In the genomic region with DNA sequence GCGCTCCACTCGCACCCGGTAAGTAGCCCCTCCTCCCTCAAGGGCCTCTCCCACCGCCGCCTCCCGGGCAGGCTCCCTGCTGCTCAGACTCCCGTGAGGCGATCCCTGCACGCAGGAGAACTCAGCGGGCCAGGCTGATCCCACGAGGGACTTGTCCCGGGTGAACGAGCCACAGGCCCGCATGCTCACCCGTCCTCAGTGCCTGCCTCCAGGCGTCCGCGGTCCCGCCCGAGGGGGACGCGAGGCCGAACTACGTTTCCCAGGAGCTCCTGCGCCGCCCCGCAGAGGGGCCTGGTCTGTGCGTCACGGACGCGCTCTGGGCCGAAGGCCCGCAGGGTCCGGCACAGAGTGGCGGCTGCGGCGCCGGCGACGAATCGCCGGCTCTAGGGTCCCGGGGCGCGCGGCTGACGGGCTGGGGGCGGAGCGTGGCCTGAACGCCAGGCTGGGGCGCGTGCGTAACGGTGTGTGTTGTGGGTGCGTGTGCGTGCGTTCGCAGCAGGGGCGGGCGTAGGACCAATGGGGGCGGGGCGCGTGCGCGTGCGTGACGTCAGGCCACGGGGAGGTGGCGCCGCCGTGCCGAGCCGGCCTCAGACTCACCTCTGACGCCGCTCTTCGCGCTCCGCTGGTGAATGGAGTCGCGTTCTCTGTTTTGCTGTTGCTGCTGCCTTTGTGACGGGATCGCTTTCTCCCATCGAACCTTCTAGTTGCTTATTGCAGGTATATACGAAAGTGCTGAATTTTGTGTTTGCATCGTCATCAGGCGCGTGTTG, we compare ENCODE assay signal across 1 cellular context.
A peak's percentile ranks its signal among the peaks of the same experiment; 100 is the strongest.
TF ChIP-seq lines count a peak whose summit lies in the region.

Gene ZNF10 (plus strand): TSS at position 590 of the 770 bp plus-strand sequence. CDS start 13,866 bp downstream, outside the sequence.
Gene ZNF891 (minus strand): TSS at position 237 of the 770 bp plus-strand sequence. CDS start 8,356 bp downstream, outside the sequence.

TF ChIP-seq in K562, 482 proteins besides CTCF, POLR2A, EP300 and RAD21 (continued from another document and continues in another):
- TF ChIP-seq, protein P1, sequence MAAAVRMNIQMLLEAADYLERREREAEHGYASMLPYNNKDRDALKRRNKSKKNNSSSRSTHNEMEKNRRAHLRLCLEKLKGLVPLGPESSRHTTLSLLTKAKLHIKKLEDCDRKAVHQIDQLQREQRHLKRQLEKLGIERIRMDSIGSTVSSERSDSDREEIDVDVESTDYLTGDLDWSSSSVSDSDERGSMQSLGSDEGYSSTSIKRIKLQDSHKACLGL (CRISPR knock-in tag; IDR thresholded peaks at IDR 0.05; ENCODE audit: borderline replicate concordance, poor library complexity, severe bottlenecking), result no peak
- TF ChIP-seq KDM2B (CRISPR knock-in tag; IDR thresholded peaks at IDR 0.05), result peak; percentile 62; the same call in 1 of the 2 replicates
- no peak for TF ChIP-seq HOMEZ (CRISPR knock-in tag; IDR thresholded peaks at IDR 0.05)
- TF ChIP-seq HNRNPK (IDR thresholded peaks at IDR 0.05; ENCODE audit: low read depth, low read length, poor library complexity, severe bottlenecking), result no peak
- TF ChIP-seq HINFP (tag; conservative IDR thresholded peaks at IDR 0.05; ENCODE audit: low read depth), result peak; percentile 54; the same call in 1 of the 2 replicates
- no peak for TF ChIP-seq PTBP1 (IDR thresholded peaks at IDR 0.05; ENCODE audit: low read depth, low read length)
- peak; percentile 49; the same call in 1 of the 2 replicates for TF ChIP-seq SOX6 (IDR thresholded peaks at IDR 0.05)
- TF ChIP-seq, protein P2, sequence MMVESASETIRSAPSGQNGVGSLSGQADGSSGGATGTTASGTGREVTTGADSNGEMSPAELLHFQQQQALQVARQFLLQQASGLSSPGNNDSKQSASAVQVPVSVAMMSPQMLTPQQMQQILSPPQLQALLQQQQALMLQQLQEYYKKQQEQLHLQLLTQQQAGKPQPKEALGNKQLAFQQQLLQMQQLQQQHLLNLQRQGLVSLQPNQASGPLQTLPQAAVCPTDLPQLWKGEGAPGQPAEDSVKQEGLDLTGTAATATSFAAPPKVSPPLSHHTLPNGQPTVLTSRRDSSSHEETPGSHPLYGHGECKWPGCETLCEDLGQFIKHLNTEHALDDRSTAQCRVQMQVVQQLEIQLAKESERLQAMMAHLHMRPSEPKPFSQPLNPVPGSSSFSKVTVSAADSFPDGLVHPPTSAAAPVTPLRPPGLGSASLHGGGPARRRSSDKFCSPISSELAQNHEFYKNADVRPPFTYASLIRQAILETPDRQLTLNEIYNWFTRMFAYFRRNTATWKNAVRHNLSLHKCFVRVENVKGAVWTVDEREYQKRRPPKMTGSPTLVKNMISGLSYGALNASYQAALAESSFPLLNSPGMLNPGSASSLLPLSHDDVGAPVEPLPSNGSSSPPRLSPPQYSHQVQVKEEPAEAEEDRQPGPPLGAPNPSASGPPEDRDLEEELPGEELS (CRISPR knock-in tag; IDR thresholded peaks at IDR 0.05; ENCODE audit: borderline replicate concordance), result 0 out of 2 replicates have a peak, but pooled peaks have one; percentile 46
- TF ChIP-seq, protein P3, sequence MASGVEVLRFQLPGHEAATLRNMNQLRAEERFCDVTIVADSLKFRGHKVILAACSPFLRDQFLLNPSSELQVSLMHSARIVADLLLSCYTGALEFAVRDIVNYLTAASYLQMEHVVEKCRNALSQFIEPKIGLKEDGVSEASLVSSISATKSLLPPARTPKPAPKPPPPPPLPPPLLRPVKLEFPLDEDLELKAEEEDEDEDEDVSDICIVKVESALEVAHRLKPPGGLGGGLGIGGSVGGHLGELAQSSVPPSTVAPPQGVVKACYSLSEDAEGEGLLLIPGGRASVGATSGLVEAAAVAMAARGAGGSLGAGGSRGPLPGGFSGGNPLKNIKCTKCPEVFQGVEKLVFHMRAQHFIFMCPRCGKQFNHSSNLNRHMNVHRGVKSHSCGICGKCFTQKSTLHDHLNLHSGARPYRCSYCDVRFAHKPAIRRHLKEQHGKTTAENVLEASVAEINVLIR (CRISPR knock-in tag; IDR thresholded peaks at IDR 0.05), result peak; percentile 87
- no peak for TF ChIP-seq ZNF512 (tag; IDR thresholded peaks at IDR 0.05)
- no peak for TF ChIP-seq DDX20 (tag; IDR thresholded peaks at IDR 0.05; ENCODE audit: low read depth)
- no peak for TF ChIP-seq MED1 (CRISPR knock-in tag; IDR thresholded peaks at IDR 0.05; ENCODE audit: borderline replicate concordance)
- TF ChIP-seq ZNF140 (CRISPR knock-in tag; IDR thresholded peaks at IDR 0.05), result no peak
- no peak for TF ChIP-seq POU5F1 (IDR thresholded peaks at IDR 0.05; ENCODE audit: borderline replicate concordance, low read depth, low read length, partially characterized antibody)
- peak; percentile 55; the same call in 1 of the 2 replicates for TF ChIP-seq ZNF583 (CRISPR knock-in tag; IDR thresholded peaks at IDR 0.05)
- TF ChIP-seq, protein P4, sequence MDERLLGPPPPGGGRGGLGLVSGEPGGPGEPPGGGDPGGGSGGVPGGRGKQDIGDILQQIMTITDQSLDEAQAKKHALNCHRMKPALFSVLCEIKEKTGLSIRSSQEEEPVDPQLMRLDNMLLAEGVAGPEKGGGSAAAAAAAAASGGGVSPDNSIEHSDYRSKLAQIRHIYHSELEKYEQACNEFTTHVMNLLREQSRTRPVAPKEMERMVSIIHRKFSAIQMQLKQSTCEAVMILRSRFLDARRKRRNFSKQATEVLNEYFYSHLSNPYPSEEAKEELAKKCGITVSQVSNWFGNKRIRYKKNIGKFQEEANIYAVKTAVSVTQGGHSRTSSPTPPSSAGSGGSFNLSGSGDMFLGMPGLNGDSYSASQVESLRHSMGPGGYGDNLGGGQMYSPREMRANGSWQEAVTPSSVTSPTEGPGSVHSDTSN (CRISPR knock-in tag; IDR thresholded peaks at IDR 0.05; ENCODE audit: low read depth), result no peak
- TF ChIP-seq, protein P4 (tag; conservative IDR thresholded peaks at IDR 0.05; ENCODE audit: low read depth), result no peak
- no peak for TF ChIP-seq NFXL1 (CRISPR knock-in tag; IDR thresholded peaks at IDR 0.05)
- TF ChIP-seq ZFP91 (CRISPR knock-in tag; IDR thresholded peaks at IDR 0.05), result no peak
- TF ChIP-seq ZFPM2 (CRISPR knock-in tag; IDR thresholded peaks at IDR 0.05), result no peak
- TF ChIP-seq ZNF41 (CRISPR knock-in tag; conservative IDR thresholded peaks at IDR 0.05), result no peak
- peak; percentile 87 for TF ChIP-seq HNRNPLL (IDR thresholded peaks at IDR 0.05; ENCODE audit: low read depth, low read length, poor library complexity, severe bottlenecking)
- 0 out of 2 replicates have a peak, but pooled peaks have one; percentile 10 for TF ChIP-seq FOXO4 (CRISPR knock-in tag; IDR thresholded peaks at IDR 0.05)
- TF ChIP-seq PATZ1 (CRISPR knock-in tag; IDR thresholded peaks at IDR 0.05; ENCODE audit: borderline replicate concordance), result no peak
- TF ChIP-seq JUNB (CRISPR knock-in tag; conservative IDR thresholded peaks at IDR 0.05), result no peak
- TF ChIP-seq, protein P5, sequence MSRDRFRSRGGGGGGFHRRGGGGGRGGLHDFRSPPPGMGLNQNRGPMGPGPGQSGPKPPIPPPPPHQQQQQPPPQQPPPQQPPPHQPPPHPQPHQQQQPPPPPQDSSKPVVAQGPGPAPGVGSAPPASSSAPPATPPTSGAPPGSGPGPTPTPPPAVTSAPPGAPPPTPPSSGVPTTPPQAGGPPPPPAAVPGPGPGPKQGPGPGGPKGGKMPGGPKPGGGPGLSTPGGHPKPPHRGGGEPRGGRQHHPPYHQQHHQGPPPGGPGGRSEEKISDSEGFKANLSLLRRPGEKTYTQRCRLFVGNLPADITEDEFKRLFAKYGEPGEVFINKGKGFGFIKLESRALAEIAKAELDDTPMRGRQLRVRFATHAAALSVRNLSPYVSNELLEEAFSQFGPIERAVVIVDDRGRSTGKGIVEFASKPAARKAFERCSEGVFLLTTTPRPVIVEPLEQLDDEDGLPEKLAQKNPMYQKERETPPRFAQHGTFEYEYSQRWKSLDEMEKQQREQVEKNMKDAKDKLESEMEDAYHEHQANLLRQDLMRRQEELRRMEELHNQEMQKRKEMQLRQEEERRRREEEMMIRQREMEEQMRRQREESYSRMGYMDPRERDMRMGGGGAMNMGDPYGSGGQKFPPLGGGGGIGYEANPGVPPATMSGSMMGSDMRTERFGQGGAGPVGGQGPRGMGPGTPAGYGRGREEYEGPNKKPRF (IDR thresholded peaks at IDR 0.05; ENCODE audit: low read depth, low read length), result no peak
- TF ChIP-seq CGGBP1 (CRISPR knock-in tag; IDR thresholded peaks at IDR 0.05), result no peak
- peak; percentile 84 for TF ChIP-seq SUPT5H (IDR thresholded peaks at IDR 0.05)
- no peak for TF ChIP-seq MAFF (IDR thresholded peaks at IDR 0.05; ENCODE audit: low read length)
- TF ChIP-seq RBM17 (IDR thresholded peaks at IDR 0.05; ENCODE audit: borderline replicate concordance, low read depth, low read length), result no peak
